ENCODE assay signal across 8 cellular contexts in the genomic region with DNA sequence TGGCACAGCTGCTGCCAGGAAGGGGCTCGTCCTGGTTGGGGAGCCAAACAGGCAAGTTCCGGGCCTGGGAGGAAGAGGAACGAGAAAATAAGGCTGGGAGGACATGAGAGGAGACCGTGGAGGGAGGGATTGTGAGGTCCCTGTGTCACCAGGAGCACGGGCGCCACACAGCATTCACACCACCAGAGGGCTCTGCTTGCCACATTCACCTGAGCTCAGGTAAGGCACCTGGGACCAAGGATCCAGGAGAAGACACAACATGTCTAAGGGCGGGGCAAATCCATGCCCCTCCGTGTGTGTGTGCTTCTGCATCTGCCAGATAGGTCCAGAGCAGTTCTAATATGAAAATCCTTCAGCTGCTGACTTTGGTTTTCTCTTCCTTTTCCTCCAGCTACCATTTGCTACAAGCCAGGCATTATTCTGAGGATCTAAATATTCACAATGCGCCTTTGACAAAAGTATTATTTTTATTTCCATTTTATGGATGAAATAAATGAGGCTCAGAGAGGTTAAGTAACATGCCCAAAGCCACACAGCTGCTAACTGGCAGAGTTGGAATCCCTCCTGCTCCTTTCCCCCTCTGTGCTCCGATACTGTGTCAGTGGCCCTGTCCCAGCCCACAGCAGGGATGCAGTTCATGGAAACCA. TPM values are rescaled to one million over a fixed set of nuclear protein-coding genes. Genes with fewer than 3 reads are reported as not detected.
DNase-seq lines count a peak whose midpoint lies in the region; ATAC-seq lines count a peak whose summit lies in the region.

No MANE protein-coding gene starts in this region.

- ATAC-seq in esophagus mucosa (peak; percentile 67), HG03460 (IDR thresholded peaks at IDR 0.05; ENCODE audit: unreplicated experiment) (no peak)

- DNase-seq in DMS79 treated with DMSO at 0.1 percent for 48 hours (lab: John Stamatoyannopoulos, UW) (peak; percentile 61), NCI-H2029 treated with DMSO at 0.1 percent for 48 hours (lab: John Stamatoyannopoulos, UW) (peak; percentile 33), foreskin melanocyte (no peak), posterior vena cava (ENCODE audit: low spot score) (no peak)
- DNase-seq in activated CD8-positive, alpha-beta memory T cell treated with anti-CD3 and anti-CD28 coated beads for 4 hours (ENCODE audit: low read depth in 2 of 2), result peak; percentile 28 to 38
- peak; percentile 55 for DNase-seq in stimulated activated CD4-positive, alpha-beta T cell treated with anti-CD3 and anti-CD28 coated beads, Interleukin-1b, Interleukin-23, amount 100 ng/mL, for 4 hours (ENCODE audit: low read depth in 2 of 2)

- intact Hi-C loops in posterior vena cava (cut with DNase I), result loop anchor here in 1 of 2 donors (5.0 kb wide), 1 partner anchor 33 kb away; no protein-coding TSS in a partner anchor

RNA-seq across cellular contexts. Expression of gene RAPGEF3, which starts 14.6 kb away (rescaled TPM):
- total RNA-seq in esophagus mucosa (16.5 TPM), posterior vena cava (10 to 100 TPM; 18.3 to 33.5 TPM)

RNA-seq across cellular contexts. Expression of gene ENDOU, which starts 18.8 kb away (rescaled TPM):
- total RNA-seq in esophagus mucosa, result 66.9 TPM
- 1 to 10 TPM in 1 of 2 donors, under 1 TPM in 1; 0.38 to 1.7 TPM for total RNA-seq in posterior vena cava

RNA-seq across cellular contexts. Expression of gene SLC48A1, which starts 28.9 kb away (rescaled TPM):
- total RNA-seq in esophagus mucosa (19.8 TPM), posterior vena cava (10 to 100 TPM; 28.5 to 33.8 TPM)

RNA-seq across cellular contexts. Expression of gene RPAP3, which starts 38.3 kb away (rescaled TPM):
- total RNA-seq in esophagus mucosa, result 18.2 TPM
- total RNA-seq in posterior vena cava, result 10 to 100 TPM; 23.2 to 24.0 TPM

Comparison
In these comparisons a context has a peak if more than half of its experiments do, and no peak if none do; other contexts are left out.
1. DNase-seq: peak in DMS79 treated with DMSO at 0.1 percent for 48 hours (single experiment), NCI-H2029 treated with DMSO at 0.1 percent for 48 hours (single experiment), activated CD8-positive, alpha-beta memory T cell treated with anti-CD3 and anti-CD28 coated beads for 4 hours (2 of 2) and stimulated activated CD4-positive, alpha-beta T cell treated with anti-CD3 and anti-CD28 coated beads, Interleukin-1b, Interleukin-23, amount 100 ng/mL, for 4 hours (2 of 2); none in foreskin melanocyte (single experiment) and posterior vena cava (single experiment).
2. RNA of gene ENDOU, which starts 18.8 kb away (total RNA-seq): 66.9 TPM in esophagus mucosa (single experiment); 0.38 to 1.7 TPM in posterior vena cava; every median in the first group is over 10 times any median in the second.